ENCODE assay signal across 13 cellular contexts in the genomic region with DNA sequence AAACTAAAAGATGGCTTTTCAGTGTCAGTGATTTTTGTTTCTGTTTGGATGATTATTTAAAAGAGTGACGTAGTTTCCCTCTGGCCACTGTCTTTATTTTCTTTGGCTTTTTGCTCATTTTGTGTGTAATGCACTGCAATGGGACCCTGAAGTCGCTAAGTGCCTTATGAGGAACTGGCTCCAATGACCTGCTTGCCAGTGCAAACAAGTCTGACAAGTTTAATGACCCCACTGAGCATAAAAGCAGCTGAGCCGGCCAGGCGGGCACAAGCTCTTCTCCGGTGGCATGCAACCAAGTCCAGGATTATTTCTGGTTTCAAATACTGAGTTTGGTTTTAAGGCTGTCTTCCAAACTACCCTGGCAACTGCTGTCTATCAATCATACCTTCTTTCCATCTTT. TPM values are rescaled to one million over a fixed set of nuclear protein-coding genes. Genes with fewer than 3 reads are reported as not detected.
DNase-seq lines count a peak whose midpoint lies in the region; ATAC-seq and TF ChIP-seq lines count a peak whose summit lies in the region.
"Had no signal": no experiment of that assay in that cellular context is flagged by ENCODE, and none has a peak within 500 bp of the region (broad histone marks: within the 10 kb centered on the region; RNA-seq: fewer than 3 reads in every experiment).

No MANE protein-coding gene starts in this region.

- H2AFZ ChIP-seq in PC-3 (ENCODE audit: low read length): peak overlapping the region; percentile 16; the same call in 1 of the 2 replicates

- H3K27ac Mint-ChIP-seq in activated CD8-positive, alpha-beta T cell treated with anti-CD3 and anti-CD28 coated beads, Interleukin-2, amount 10 ng/mL, durations not matched to agents 7 days and 5 days: no peak overlapping the region
- H3K27ac Mint-ChIP-seq in stimulated activated naive B cell treated with anti-CD40 and anti-IgM and Interleukin-4, amounts not matched to agents 10 μg/mL and 1 μg/mL and 100 μg/mL, for 72 hours: no peak overlapping the region

- no peak overlapping the region for H3K9ac ChIP-seq in PC-3 (ENCODE audit: low read length)

- no TSS peak for BruUV-seq in PC-3 (replicated peaks; lab: Mats Ljungman, UMichigan)

- no peaks in the 10 kb centered on the region for H3K9me3 Mint-ChIP-seq in activated CD8-positive, alpha-beta T cell treated with anti-CD3 and anti-CD28 coated beads, Interleukin-2, amount 10 ng/mL, durations not matched to agents 7 days and 5 days (ENCODE audit: insufficient read depth)
- no peaks in the 10 kb centered on the region for H3K9me3 Mint-ChIP-seq in stimulated activated naive B cell treated with anti-CD40 and anti-IgM and Interleukin-4, amounts not matched to agents 10 μg/mL and 1 μg/mL and 100 μg/mL, for 72 hours
- H3K9me3 Mint-ChIP-seq: neural crest cell had no signal

- no peaks in the 10 kb centered on the region for H3F3A ChIP-seq in PC-3 (ENCODE audit: low read length, unreplicated experiment)

- no peaks in the 10 kb centered on the region for H3K79me2 ChIP-seq in PC-3 (ENCODE audit: low read length)

- no peaks in the 10 kb centered on the region for H3K9me2 ChIP-seq in PC-3 (replicated peaks; ENCODE audit: low read length)

- H3K27me3 Mint-ChIP-seq in activated CD8-positive, alpha-beta T cell treated with anti-CD3 and anti-CD28 coated beads, Interleukin-2, amount 10 ng/mL, durations not matched to agents 7 days and 5 days (ENCODE audit: low read depth): peaks cover 2% of the 10 kb centered on the region
- H3K27me3 Mint-ChIP-seq in stimulated activated naive B cell treated with anti-CD40 and anti-IgM and Interleukin-4, amounts not matched to agents 10 μg/mL and 1 μg/mL and 100 μg/mL, for 72 hours: peaks cover 0 to 4% of the 10 kb centered on the region in 2 donors

- DNase-seq in ELR (ENCODE audit: low read depth) (peak; percentile 8), PC-3 (peak; percentile 65), fibroblast of villous mesenchyme (ENCODE audit: low read depth) (peak; percentile 26), pons (ENCODE audit: low spot score) (peak; percentile 25), putamen (ENCODE audit: low spot score) (no peak)
- DNase-seq in activated CD8-positive, alpha-beta T cell treated with anti-CD3 and anti-CD28 coated beads, Interleukin-2, amount 10 ng/mL, durations not matched to agents 7 days and 5 days: no peak
- no peak for DNase-seq in stimulated activated naive B cell treated with anti-CD40 and anti-IgM and Interleukin-4, amounts not matched to agents 10 μg/mL and 1 μg/mL and 100 μg/mL, for 72 hours
- DNase-seq: glutamatergic neuron, NCI-H1930 had no signal

- ATAC-seq in PC-3 (peak; percentile 27; the same call in 1 of the 2 replicates), GM21367 (IDR thresholded peaks at IDR 0.05; ENCODE audit: unreplicated experiment) (no peak)
- no peak for ATAC-seq in activated CD8-positive, alpha-beta T cell treated with anti-CD3 and anti-CD28 coated beads, Interleukin-2, amount 10 ng/mL, durations not matched to agents 7 days and 5 days
- ATAC-seq in stimulated activated naive B cell treated with anti-CD40 and anti-IgM and Interleukin-4, amounts not matched to agents 10 μg/mL and 1 μg/mL and 100 μg/mL, for 72 hours (replicated peaks): no peak

- no peaks in the 10 kb centered on the region for H3K27me3 ChIP-seq in PC-3 (ENCODE audit: low read length)
- H3K27me3 ChIP-seq: ascending aorta had no signal

- no peak overlapping the region for H3K4me3 Mint-ChIP-seq in activated CD8-positive, alpha-beta T cell treated with anti-CD3 and anti-CD28 coated beads, Interleukin-2, amount 10 ng/mL, durations not matched to agents 7 days and 5 days
- no peak overlapping the region for H3K4me3 Mint-ChIP-seq in stimulated activated naive B cell treated with anti-CD40 and anti-IgM and Interleukin-4, amounts not matched to agents 10 μg/mL and 1 μg/mL and 100 μg/mL, for 72 hours
- H3K4me3 Mint-ChIP-seq: neural crest cell had no signal

- no peak overlapping the region for H3K27ac ChIP-seq in PC-3 (ENCODE audit: low read length)

- POLR2A ChIA-PET in PC-3 (lab: Charles Lee; ENCODE audit: unreplicated experiment): no interaction called here
- POLR2A ChIA-PET in activated CD8-positive, alpha-beta T cell treated with anti-CD3 and anti-CD28 coated beads, Interleukin-2, amount 10 ng/mL, durations not matched to agents 7 days and 5 days (lab: Charles Lee): no interaction called here

- H3K4me2 ChIP-seq in PC-3 (ENCODE audit: low read length): peak overlapping the region; percentile 42

- no peaks in the 10 kb centered on the region for H3K9me3 ChIP-seq in PC-3 (ENCODE audit: low read length)
- H3K9me3 ChIP-seq: ascending aorta, HAP-1 had no signal

- H3K4me3 ChIP-seq in PC-3 (ENCODE audit: low read length) (peak overlapping the region; percentile 21; the same call in 1 of the 2 replicates), fibroblast of villous mesenchyme (ENCODE audit: low read depth, low read length) (no peak overlapping the region)
- H3K4me3 ChIP-seq: ascending aorta, HAP-1 had no signal

- intact Hi-C loops in PC-3 (cut with micrococcal nuclease): loop anchor here (2.0 kb wide), 1 partner anchor 87 kb away; no protein-coding TSS in a partner anchor

- peaks cover 15% of the 10 kb centered on the region for H3K4me1 ChIP-seq in PC-3 (ENCODE audit: insufficient read depth, low read length)
- H3K4me1 ChIP-seq: HAP-1 had no signal

- H4K20me1 ChIP-seq in PC-3 (ENCODE audit: low read length): no peaks in the 10 kb centered on the region

- no peaks in the 10 kb centered on the region for H3K36me3 Mint-ChIP-seq in activated CD8-positive, alpha-beta T cell treated with anti-CD3 and anti-CD28 coated beads, Interleukin-2, amount 10 ng/mL, durations not matched to agents 7 days and 5 days (ENCODE audit: low read depth)
- no peaks in the 10 kb centered on the region for H3K36me3 Mint-ChIP-seq in stimulated activated naive B cell treated with anti-CD40 and anti-IgM and Interleukin-4, amounts not matched to agents 10 μg/mL and 1 μg/mL and 100 μg/mL, for 72 hours

- H3K36me3 ChIP-seq in PC-3 (ENCODE audit: low read depth, low read length): no peaks in the 10 kb centered on the region
- H3K36me3 ChIP-seq: ascending aorta, HAP-1 had no signal

- CTCF ChIA-PET in PC-3 (lab: Charles Lee): no interaction called here
- CTCF ChIA-PET in activated CD8-positive, alpha-beta T cell treated with anti-CD3 and anti-CD28 coated beads, Interleukin-2, amount 10 ng/mL, durations not matched to agents 7 days and 5 days (lab: Charles Lee): no interaction called here

- no peaks in the 10 kb centered on the region for H3K4me1 Mint-ChIP-seq in activated CD8-positive, alpha-beta T cell treated with anti-CD3 and anti-CD28 coated beads, Interleukin-2, amount 10 ng/mL, durations not matched to agents 7 days and 5 days (ENCODE audit: low read depth)
- H3K4me1 Mint-ChIP-seq in stimulated activated naive B cell treated with anti-CD40 and anti-IgM and Interleukin-4, amounts not matched to agents 10 μg/mL and 1 μg/mL and 100 μg/mL, for 72 hours: no peaks in the 10 kb centered on the region
- H3K4me1 Mint-ChIP-seq: neural crest cell had no signal

- TF ChIP-seq CTCF in PC-3 (conservative IDR thresholded peaks at IDR 0.05; ENCODE audit: low read depth, low read length) (no peak), fibroblast of villous mesenchyme (IDR thresholded peaks at IDR 0.05; ENCODE audit: insufficient read depth, low read depth, low read length) (no peak)

RNA-seq across cellular contexts. Expression of gene GNA14, which starts 15.6 kb away (rescaled TPM):
- total RNA-seq in PC-3 (2014; rRNA removed) (1.2 and 2.5 TPM in 2 replicates), fibroblast of villous mesenchyme (1.3 and 6.5 TPM in 2 replicates)
- not detected for total RNA-seq in activated CD8-positive, alpha-beta T cell treated with anti-CD3 and anti-CD28 coated beads, Interleukin-2, amount 10 ng/mL, durations not matched to agents 7 days and 5 days
- total RNA-seq: neural crest cell had no signal

Comparison
In these comparisons a context has a peak if more than half of its experiments do, and no peak if none do; other contexts are left out.
1. DNase-seq: peak in ELR (single experiment), PC-3 (single experiment), fibroblast of villous mesenchyme (single experiment) and pons (single experiment); none in putamen (single experiment), activated CD8-positive, alpha-beta T cell treated with anti-CD3 and anti-CD28 coated beads, Interleukin-2, amount 10 ng/mL, durations not matched to agents 7 days and 5 days (single experiment) and stimulated activated naive B cell treated with anti-CD40 and anti-IgM and Interleukin-4, amounts not matched to agents 10 μg/mL and 1 μg/mL and 100 μg/mL, for 72 hours (single experiment).